Comparison of ENCODE assay signal across 17 cellular contexts in genomic region chr14:63909984-63910383, GRCh38. TPM values are rescaled to one million over a fixed set of nuclear protein-coding genes. Genes with fewer than 3 reads are reported as not detected.
A peak's percentile ranks its signal among the peaks of the same experiment; 100 is the strongest.
DNase-seq lines count a peak whose midpoint lies in the region; ATAC-seq and TF ChIP-seq lines count a peak whose summit lies in the region.
"Had no signal": no experiment of that assay in that cellular context is flagged by ENCODE, and none has a peak within 500 bp of the region (broad histone marks: within the 10 kb centered on the region; RNA-seq: fewer than 3 reads in every experiment).

No MANE protein-coding gene starts in this region.

- H3K4me2 ChIP-seq in GM23248 (ENCODE audit: unreplicated experiment), result no peak overlapping the region

- no peaks in the 10 kb centered on the region for H3K9me2 ChIP-seq in GM23248 (ENCODE audit: insufficient read depth)

- H2AFZ ChIP-seq in GM23248, result no peak overlapping the region

- in situ Hi-C loops in GM23248 (cut with MboI), result no loop called here

- no peak for ATAC-seq in activated T-helper 17 cell treated with anti-CD3 and anti-CD28 coated beads, Interleukin-2, amount 50 U/mL, for 72 hours (replicated peaks)
- ATAC-seq in GM21737 (IDR thresholded peaks at IDR 0.05; ENCODE audit: unreplicated experiment) (no peak), HG02981 (IDR thresholded peaks at IDR 0.05; ENCODE audit: unreplicated experiment) (no peak)

- BruUV-seq in Calu3 (replicated peaks; lab: Mats Ljungman, UMichigan), result TSS peak; percentile 18

- H3K4me3 ChIP-seq in GM23248 (no peak overlapping the region), fibroblast of the aortic adventitia (ENCODE audit: low read depth, low read length) (no peak overlapping the region)
- H3K4me3 ChIP-seq: MG63, SJSA1 had no signal

- H3K4me1 Mint-ChIP-seq in Calu3 (ENCODE audit: low read depth, unreplicated experiment), result peaks cover 42% of the 10 kb centered on the region
- peaks cover 38% of the 10 kb centered on the region for H3K4me1 Mint-ChIP-seq in activated T-helper 17 cell treated with anti-CD3 and anti-CD28 coated beads, Interleukin-2, amount 50 U/mL, for 72 hours

- H3K27ac Mint-ChIP-seq in Calu3 (ENCODE audit: unreplicated experiment), result no peak overlapping the region
- peak overlapping the region; percentile 47 for H3K27ac Mint-ChIP-seq in activated T-helper 17 cell treated with anti-CD3 and anti-CD28 coated beads, Interleukin-2, amount 50 U/mL, for 72 hours
- H3K27ac Mint-ChIP-seq: CD14-positive monocyte had no signal

- H3K27ac ChIP-seq in GM23248, result no peak overlapping the region
- H3K27ac ChIP-seq: SJSA1 had no signal

- H3K4me3 Mint-ChIP-seq in Calu3 (ENCODE audit: low read depth, unreplicated experiment), result no peak overlapping the region
- H3K4me3 Mint-ChIP-seq in activated T-helper 17 cell treated with anti-CD3 and anti-CD28 coated beads, Interleukin-2, amount 50 U/mL, for 72 hours, result peak overlapping the region; percentile 62

- intact Hi-C loops in Calu3 (cut with micrococcal nuclease; ENCODE audit: unreplicated experiment), result no loop called here

- H3K9ac ChIP-seq in GM23248, result no peak overlapping the region

- no peaks in the 10 kb centered on the region for H3K36me3 ChIP-seq in GM23248 (ENCODE audit: low read depth)
- H3K36me3 ChIP-seq: MG63 had no signal

- peaks cover 3% of the 10 kb centered on the region for H3K9me3 Mint-ChIP-seq in Calu3 (ENCODE audit: low read depth, unreplicated experiment)
- no peaks in the 10 kb centered on the region for H3K9me3 Mint-ChIP-seq in activated T-helper 17 cell treated with anti-CD3 and anti-CD28 coated beads, Interleukin-2, amount 50 U/mL, for 72 hours

- peaks cover 10% of the 10 kb centered on the region for H3K36me3 Mint-ChIP-seq in Calu3 (ENCODE audit: insufficient read depth, unreplicated experiment)
- H3K36me3 Mint-ChIP-seq in activated T-helper 17 cell treated with anti-CD3 and anti-CD28 coated beads, Interleukin-2, amount 50 U/mL, for 72 hours (ENCODE audit: low read depth), result peaks cover 35% of the 10 kb centered on the region
- H3K36me3 Mint-ChIP-seq: CD14-positive monocyte had no signal

- no peaks in the 10 kb centered on the region for H3K9me3 ChIP-seq in GM23248 (ENCODE audit: low read depth)
- H3K9me3 ChIP-seq: MG63, SJSA1 had no signal

- no peaks in the 10 kb centered on the region for H3K27me3 Mint-ChIP-seq in Calu3 (ENCODE audit: unreplicated experiment)
- no peaks in the 10 kb centered on the region for H3K27me3 Mint-ChIP-seq in activated T-helper 17 cell treated with anti-CD3 and anti-CD28 coated beads, Interleukin-2, amount 50 U/mL, for 72 hours

- no peaks in the 10 kb centered on the region for H3K27me3 ChIP-seq in GM23248 (replicated peaks; ENCODE audit: insufficient read depth)
- H3K27me3 ChIP-seq: MG63, SJSA1 had no signal

- DNase-seq in Calu3 (no peak), GM23248 (peak; percentile 35), fibroblast of the aortic adventitia (ENCODE audit: low read depth) (peak; percentile 43), HuH-7 (ENCODE audit: low spot score) (no peak)
- DNase-seq: DMS153, GOT3, Karpas-422, MG63, NCI-H1092, NCI-H146, NCI-H2081, NCI-H524 had no signal

- TF ChIP-seq CTCF in Calu3 (IDR thresholded peaks at IDR 0.05; ENCODE audit: unreplicated experiment), result no peak
- no peak for TF ChIP-seq CTCF in fibroblast of the aortic adventitia (IDR thresholded peaks at IDR 0.05; ENCODE audit: insufficient read depth, low read length)

- CTCF ChIA-PET in Calu3 (lab: Charles Lee), result no interaction called here

- H3K4me1 ChIP-seq in GM23248 (ENCODE audit: insufficient read depth), result peaks cover 24% of the 10 kb centered on the region

- H3K79me2 ChIP-seq in GM23248 (ENCODE audit: insufficient read depth), result no peaks in the 10 kb centered on the region

- H3F3A ChIP-seq in GM23248 (ENCODE audit: insufficient read depth), result no peaks in the 10 kb centered on the region

- H4K20me1 ChIP-seq in GM23248 (ENCODE audit: insufficient read depth), result no peaks in the 10 kb centered on the region

RNA-seq across cellular contexts. Expression of gene SYNE2, which starts 57.2 kb away (rescaled TPM):
- 142 and 171 TPM in 2 replicates for total RNA-seq in Calu3 (2022)
- 3.5 and 4.4 TPM in 2 replicates for total RNA-seq in GM23248 (2014; rRNA removed; shearing (Covaris generic))
- polyA plus RNA-seq in GM23248 (2016; fragmentation: Nextera tagmentation; extraction: Ambion mirVana), result 1.8 and 2.8 TPM in 2 replicates
- 10 to 100 TPM; 48.5 to 66.9 TPM for total RNA-seq in activated T-helper 17 cell treated with anti-CD3 and anti-CD28 coated beads, Interleukin-2, amount 50 U/mL, for 72 hours
- total RNA-seq in fibroblast of the aortic adventitia (ENCODE audit: low replicate concordance), result 25.8 and 42.9 TPM in 2 replicates

Comparison
In these comparisons a context has a peak if more than half of its experiments do, and no peak if none do; other contexts are left out.
1. DNase-seq: peak in GM23248 (single experiment) and fibroblast of the aortic adventitia (single experiment); none in Calu3 (single experiment) and HuH-7 (single experiment).